24 cellular contexts compared by ENCODE assay signal in genomic region chr20:22768779-22769178, GRCh38.
DNase-seq lines count a peak whose midpoint lies in the region; ATAC-seq, FAIRE-seq and TF ChIP-seq lines count a peak whose summit lies in the region.
"Had no signal": no experiment of that assay in that cellular context is flagged by ENCODE, and none has a peak within 500 bp of the region (broad histone marks: within the 10 kb centered on the region; RNA-seq: fewer than 3 reads in every experiment).

No MANE protein-coding gene starts in this region.

- DNase-seq in GM23248 (peak; percentile 14), amniotic stem cell (lab: John Stamatoyannopoulos, UW) (peak; percentile 30), fibroblast of mammary gland (ENCODE audit: low read depth) (peak; percentile 39), osteocyte (ENCODE audit: extremely low spot score, unreplicated experiment) (no peak), GM19239 (ENCODE audit: insufficient read length, low spot score) (no peak), posterior vena cava (ENCODE audit: low spot score) (no peak), natural killer cell (no peak)
- no peak for DNase-seq in activated CD8-positive, alpha-beta T cell treated with anti-CD3 and anti-CD28 coated beads for 36 hours
- DNase-seq: activated CD4-positive, CD25-positive, alpha-beta regulatory T cell treated with anti-CD3 and anti-CD28 coated beads, Interleukin-2, amount 50 U/mL, for 72 hours; activated gamma-delta T cell treated with Interleukin-2 at 50 U/mL for 16 hours; activated T-cell treated with anti-CD3 and anti-CD28 coated beads, Interleukin-2, amount 50 U/mL, for 1 hour; adrenal gland; caudate nucleus; esophagus squamous epithelium; KG1; left colon; midbrain; NCI-H187; nephron progenitor cell; Right ventricle myocardium superior; SW 1271 had no signal

- H4K20me1 ChIP-seq in GM23248 (ENCODE audit: insufficient read depth): no peaks in the 10 kb centered on the region

- H3K4me2 ChIP-seq in GM23248 (ENCODE audit: unreplicated experiment): no peak overlapping the region

- no peaks in the 10 kb centered on the region for H3K36me3 Mint-ChIP-seq in osteocyte (ENCODE audit: unreplicated experiment)
- no peaks in the 10 kb centered on the region for H3K36me3 Mint-ChIP-seq in activated CD8-positive, alpha-beta T cell treated with anti-CD3 and anti-CD28 coated beads for 36 hours (ENCODE audit: low read depth)
- H3K36me3 Mint-ChIP-seq in natural killer cell: no peaks in the 10 kb centered on the region

- TF ChIP-seq CTCF in fibroblast of mammary gland (conservative IDR thresholded peaks at IDR 0.05; ENCODE audit: control insufficient read depth, insufficient read depth, low read depth, low read length) (no peak), osteocyte (IDR thresholded peaks at IDR 0.05) (no peak), natural killer cell (IDR thresholded peaks at IDR 0.05) (no peak)
- TF ChIP-seq CTCF in activated CD8-positive, alpha-beta T cell treated with anti-CD3 and anti-CD28 coated beads for 36 hours (IDR thresholded peaks at IDR 0.05): no peak

- no peaks in the 10 kb centered on the region for H3K79me2 ChIP-seq in GM23248 (ENCODE audit: insufficient read depth)

- no peak for ATAC-seq in activated CD8-positive, alpha-beta T cell treated with anti-CD3 and anti-CD28 coated beads for 36 hours
- ATAC-seq in natural killer cell: no peak
- ATAC-seq: left colon had no signal

- H3K4me3 Mint-ChIP-seq in osteocyte (ENCODE audit: unreplicated experiment) (no peak overlapping the region), natural killer cell (no peak overlapping the region)
- no peak overlapping the region for H3K4me3 Mint-ChIP-seq in activated CD8-positive, alpha-beta T cell treated with anti-CD3 and anti-CD28 coated beads for 36 hours
- H3K4me3 Mint-ChIP-seq: nephron progenitor cell had no signal

- in situ Hi-C loops in GM23248 (cut with MboI): no loop called here

- H3K4me1 ChIP-seq in GM23248 (ENCODE audit: insufficient read depth): no peaks in the 10 kb centered on the region
- H3K4me1 ChIP-seq: adrenal gland had no signal

- H3K9me2 ChIP-seq in GM23248 (ENCODE audit: insufficient read depth): no peaks in the 10 kb centered on the region

- H3F3A ChIP-seq in GM23248 (ENCODE audit: insufficient read depth): no peaks in the 10 kb centered on the region

- H3K9me3 Mint-ChIP-seq in osteocyte (ENCODE audit: unreplicated experiment): no peaks in the 10 kb centered on the region
- no peaks in the 10 kb centered on the region for H3K9me3 Mint-ChIP-seq in activated CD8-positive, alpha-beta T cell treated with anti-CD3 and anti-CD28 coated beads for 36 hours
- H3K9me3 Mint-ChIP-seq in natural killer cell: no peaks in the 10 kb centered on the region
- H3K9me3 Mint-ChIP-seq: nephron progenitor cell had no signal

- intact Hi-C loops in activated CD8-positive, alpha-beta T cell treated with anti-CD3 and anti-CD28 coated beads for 36 hours (cut with micrococcal nuclease): no loop called here
- intact Hi-C loops in posterior vena cava (cut with DNase I): no loop called here
- intact Hi-C loops in natural killer cell (cut with micrococcal nuclease): no loop called here

- H3K27me3 Mint-ChIP-seq in osteocyte (ENCODE audit: unreplicated experiment) (no peaks in the 10 kb centered on the region), natural killer cell (ENCODE audit: low read depth in 2 of 2) (peaks cover 0 to 22% of the 10 kb centered on the region in 2 donors)
- H3K27me3 Mint-ChIP-seq in activated CD8-positive, alpha-beta T cell treated with anti-CD3 and anti-CD28 coated beads for 36 hours: peaks cover 2% of the 10 kb centered on the region

- peak overlapping the region; percentile 72 for H3K27ac Mint-ChIP-seq in osteocyte (ENCODE audit: unreplicated experiment)
- H3K27ac Mint-ChIP-seq in activated CD8-positive, alpha-beta T cell treated with anti-CD3 and anti-CD28 coated beads for 36 hours: no peak overlapping the region
- no peak overlapping the region for H3K27ac Mint-ChIP-seq in natural killer cell
- H3K27ac Mint-ChIP-seq: nephron progenitor cell, progenitor cell of endocrine pancreas had no signal

- POLR2A ChIA-PET in activated CD8-positive, alpha-beta T cell treated with anti-CD3 and anti-CD28 coated beads for 36 hours (lab: Charles Lee): no interaction called here

- no peak for FAIRE-seq in GM19239 (lab: Jason Lieb, UNC)
- FAIRE-seq: GM18507 had no signal

- H2AFZ ChIP-seq in GM23248: no peak overlapping the region

- no peak overlapping the region for H3K27ac ChIP-seq in GM23248
- H3K27ac ChIP-seq: adrenal gland, C4-2B, esophagus squamous epithelium had no signal

- CTCF ChIA-PET in activated CD8-positive, alpha-beta T cell treated with anti-CD3 and anti-CD28 coated beads for 36 hours (lab: Charles Lee): interaction anchor here (1.2 kb wide), 1 partner anchor 34 kb away, joined by 3 read pairs; no protein-coding TSS in a partner anchor

- no peaks in the 10 kb centered on the region for H3K9me3 ChIP-seq in GM23248 (ENCODE audit: low read depth)
- H3K9me3 ChIP-seq: adrenal gland, esophagus squamous epithelium had no signal

- WGBS in GM23248 (ENCODE audit: low coverage in 1 of 2, low lambda C conversion rate in 2 of 2, missing lambda C conversion rate in 2 of 2), 2 experiments: 0 to 1% methylated on average over 3 of the region's 3 CpGs

- no peak overlapping the region for H3K9ac ChIP-seq in GM23248

- H3K4me3 ChIP-seq in GM23248 (no peak overlapping the region), fibroblast of mammary gland (ENCODE audit: control insufficient read depth, low read depth, low read length) (no peak overlapping the region)
- H3K4me3 ChIP-seq: adrenal gland, esophagus squamous epithelium had no signal

- peaks cover 63% of the 10 kb centered on the region for H3K4me1 Mint-ChIP-seq in osteocyte (ENCODE audit: unreplicated experiment)
- no peaks in the 10 kb centered on the region for H3K4me1 Mint-ChIP-seq in activated CD8-positive, alpha-beta T cell treated with anti-CD3 and anti-CD28 coated beads for 36 hours (ENCODE audit: low read depth)
- H3K4me1 Mint-ChIP-seq in natural killer cell: no peaks in the 10 kb centered on the region

- no peaks in the 10 kb centered on the region for H3K36me3 ChIP-seq in GM23248 (ENCODE audit: low read depth)
- H3K36me3 ChIP-seq: adrenal gland, esophagus squamous epithelium had no signal

- H3K27me3 ChIP-seq in GM23248 (replicated peaks; ENCODE audit: insufficient read depth): peaks cover 11% of the 10 kb centered on the region; the same call in 1 of the 2 replicates
- H3K27me3 ChIP-seq: adrenal gland had no signal

Comparison
In these comparisons a context has a peak if more than half of its experiments do, and no peak if none do; other contexts are left out.
1. DNase-seq: peak in GM23248 (single experiment), amniotic stem cell (single experiment) and fibroblast of mammary gland (single experiment); none in osteocyte (single experiment), GM19239 (single experiment), activated CD8-positive, alpha-beta T cell treated with anti-CD3 and anti-CD28 coated beads for 36 hours (single experiment), posterior vena cava (single experiment) and natural killer cell (single experiment).